8 cellular contexts compared by ENCODE assay signal in the genomic region with DNA sequence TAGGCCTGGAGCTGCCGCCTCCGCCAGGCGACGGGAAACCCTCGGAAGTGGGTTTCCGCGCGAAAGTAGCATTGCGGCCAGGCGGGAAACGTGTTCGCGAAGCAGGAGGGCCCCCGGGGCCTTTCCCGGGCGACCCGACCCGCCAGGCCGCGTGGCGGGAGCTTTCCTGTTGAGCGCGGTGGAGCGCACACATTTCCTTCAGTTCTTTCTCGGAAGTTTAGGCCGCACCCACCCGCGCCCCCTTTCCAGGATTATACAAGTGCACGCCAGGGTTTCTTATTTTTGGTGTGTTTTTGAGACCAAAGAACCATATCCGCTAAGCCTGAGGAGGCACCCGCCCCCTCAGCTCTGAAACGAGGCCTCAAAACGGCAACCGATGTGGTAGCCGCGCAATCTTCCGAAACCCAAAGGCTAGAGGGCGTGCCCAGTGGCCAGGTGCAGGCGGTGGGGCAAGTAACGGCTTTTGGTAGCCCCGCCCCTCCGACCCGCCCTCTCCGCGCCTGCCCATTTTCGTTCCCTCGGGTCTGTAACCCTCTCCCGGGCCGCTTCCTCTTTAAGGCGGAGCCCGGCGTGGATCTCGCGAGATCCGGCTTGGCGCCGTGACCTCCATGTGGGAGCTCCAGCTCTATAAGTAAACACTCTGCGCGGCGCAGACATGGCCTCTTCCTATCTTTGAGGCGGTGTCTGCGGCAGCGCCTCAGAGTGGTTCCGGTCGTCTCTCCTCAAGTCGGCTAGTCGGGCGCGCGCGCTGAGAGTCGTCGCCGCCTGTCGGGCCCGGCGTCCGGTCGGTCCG. TPM values are rescaled to one million over a fixed set of nuclear protein-coding genes. Genes with fewer than 3 reads are reported as not detected.
A peak's percentile ranks its signal among the peaks of the same experiment; 100 is the strongest.
DNase-seq lines count a peak whose midpoint lies in the region; ATAC-seq, FAIRE-seq and TF ChIP-seq lines count a peak whose summit lies in the region.

A gene with protein sequence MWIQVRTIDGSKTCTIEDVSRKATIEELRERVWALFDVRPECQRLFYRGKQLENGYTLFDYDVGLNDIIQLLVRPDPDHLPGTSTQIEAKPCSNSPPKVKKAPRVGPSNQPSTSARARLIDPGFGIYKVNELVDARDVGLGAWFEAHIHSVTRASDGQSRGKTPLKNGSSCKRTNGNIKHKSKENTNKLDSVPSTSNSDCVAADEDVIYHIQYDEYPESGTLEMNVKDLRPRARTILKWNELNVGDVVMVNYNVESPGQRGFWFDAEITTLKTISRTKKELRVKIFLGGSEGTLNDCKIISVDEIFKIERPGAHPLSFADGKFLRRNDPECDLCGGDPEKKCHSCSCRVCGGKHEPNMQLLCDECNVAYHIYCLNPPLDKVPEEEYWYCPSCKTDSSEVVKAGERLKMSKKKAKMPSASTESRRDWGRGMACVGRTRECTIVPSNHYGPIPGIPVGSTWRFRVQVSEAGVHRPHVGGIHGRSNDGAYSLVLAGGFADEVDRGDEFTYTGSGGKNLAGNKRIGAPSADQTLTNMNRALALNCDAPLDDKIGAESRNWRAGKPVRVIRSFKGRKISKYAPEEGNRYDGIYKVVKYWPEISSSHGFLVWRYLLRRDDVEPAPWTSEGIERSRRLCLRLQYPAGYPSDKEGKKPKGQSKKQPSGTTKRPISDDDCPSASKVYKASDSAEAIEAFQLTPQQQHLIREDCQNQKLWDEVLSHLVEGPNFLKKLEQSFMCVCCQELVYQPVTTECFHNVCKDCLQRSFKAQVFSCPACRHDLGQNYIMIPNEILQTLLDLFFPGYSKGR (plus strand): TSS at position 628 of the 793 bp plus-strand sequence. CDS start 292 bp downstream, outside the sequence.

- ATAC-seq in GM18868 (IDR thresholded peaks at IDR 0.05; ENCODE audit: unreplicated experiment), result peak; percentile 77
- peak; percentile 84 for ATAC-seq in HG03108 (IDR thresholded peaks at IDR 0.05; ENCODE audit: unreplicated experiment)

- WGBS in small intestine, 3 donors, result 2 to 16% (median 5%) methylated on average over 72 to 80 of the region's 80 CpGs

- TF ChIP-seq CTCF in A673 (conservative IDR thresholded peaks at IDR 0.05; ENCODE audit: low read depth, low read length) (no peak), VCaP (conservative IDR thresholded peaks at IDR 0.05) (no peak), breast epithelium (IDR thresholded peaks at IDR 0.05) (no peak)

- POLR2A ChIA-PET in A673 (lab: Charles Lee; ENCODE audit: low non-redundant PET), result interaction anchor here (0.5 to 0.7 kb wide), 4 partner anchors 27 to 524 kb away, joined by 3 to 12 read pairs (median 3); no protein-coding TSS in a partner anchor

- CTCF ChIA-PET in A673 (lab: Charles Lee), result interaction anchor here (0.6 kb wide), 2 partner anchors 74 to 580 kb away, joined by 5 to 20 read pairs; partner anchors contain the start of gene ERMP1

- H3K27me3 ChIP-seq in A673 (replicated peaks; ENCODE audit: insufficient read depth, low read depth, low read length, poor library complexity) (peaks cover 31% of the 10 kb centered on the region), breast epithelium (no peaks in the 10 kb centered on the region), iPS-20b (ENCODE audit: insufficient read depth, low read length) (peaks cover 27% of the 10 kb centered on the region), small intestine (ENCODE audit: control insufficient read depth in 2 of 2, insufficient read depth in 2 of 2, low read length in 2 of 2) (no peaks in the 10 kb centered on the region)

- H3K4me1 ChIP-seq in A673 (ENCODE audit: insufficient read depth, low read length, poor library complexity, severe bottlenecking) (peaks cover 5% of the 10 kb centered on the region), breast epithelium (no peaks in the 10 kb centered on the region), iPS-20b (ENCODE audit: insufficient read depth, low read length) (peaks cover 10% of the 10 kb centered on the region; the same call in 1 of the 2 replicates), small intestine (ENCODE audit: control insufficient read depth in 2 of 2, insufficient read depth in 1 of 2, low read depth in 1 of 2, low read length in 1 of 2) (peaks cover 4 to 10% of the 10 kb centered on the region in 2 donors)

- FAIRE-seq in small intestine (lab: Jason Lieb, UNC), result no peak

- H3K4me3 ChIP-seq in A673 (ENCODE audit: low read depth, low read length, poor library complexity, severe bottlenecking), result peak within 1 kb of the TSS; percentile 97
- peak within 1 kb of the TSS; percentile 93 to 97 (median 94) for H3K4me3 ChIP-seq in breast epithelium
- peak within 1 kb of the TSS; percentile 91 for H3K4me3 ChIP-seq in iPS-20b (ENCODE audit: low read length)
- H3K4me3 ChIP-seq in small intestine (ENCODE audit: low read depth in 1 of 2, low read length in 2 of 2), result peak within 1 kb of the TSS; percentile 95 to 99

- H3K36me3 ChIP-seq in A673 (ENCODE audit: insufficient read depth, low read length, poor library complexity, severe bottlenecking), result no peaks in the 10 kb centered on the region
- H3K36me3 ChIP-seq in breast epithelium, result no peaks in the 10 kb centered on the region
- H3K36me3 ChIP-seq in iPS-20b (ENCODE audit: insufficient read depth, low read depth, low read length), result no peaks in the 10 kb centered on the region
- no peaks in the 10 kb centered on the region for H3K36me3 ChIP-seq in small intestine (ENCODE audit: control insufficient read depth in 2 of 2, insufficient read depth in 2 of 2, low read length in 2 of 2)

- no TSS peak for BruUV-seq in A673 (replicated peaks; lab: Mats Ljungman, UMichigan)

- H3K9me3 ChIP-seq in A673 (ENCODE audit: low read depth, low read length, poor library complexity, severe bottlenecking) (no peaks in the 10 kb centered on the region), breast epithelium (no peaks in the 10 kb centered on the region), iPS-20b (ENCODE audit: insufficient read depth, low read depth, low read length) (no peaks in the 10 kb centered on the region), small intestine (ENCODE audit: control insufficient read depth, low read depth) (no peaks in the 10 kb centered on the region)

- H3K27ac ChIP-seq in A673 (ENCODE audit: low read depth, low read length, poor library complexity, severe bottlenecking) (peak within 1 kb of the TSS; percentile 92), VCaP (peak within 1 kb of the TSS; percentile 92), breast epithelium (peak within 1 kb of the TSS; percentile 90 to 91), iPS-20b (ENCODE audit: low read length) (peak within 1 kb of the TSS; percentile 48), small intestine (ENCODE audit: low read depth in 1 of 2, low read length in 1 of 2) (peak within 1 kb of the TSS; percentile 72 to 92)

- TF ChIP-seq POLR2A in breast epithelium (IDR thresholded peaks at IDR 0.05), result peak; percentile 69

- intact Hi-C loops in A673 (cut with micrococcal nuclease; ENCODE audit: unreplicated experiment) (loop anchor here (5.0 kb wide), 1 partner anchor 270 kb away; no protein-coding TSS in a partner anchor), breast epithelium (cut with DNase I; ENCODE audit: low total_unique reads) (no loop called here)

- DNase-seq in A673 (ENCODE audit: low spot score), result peak; percentile 99
- DNase-seq in NCI-H2196 (lab: John Stamatoyannopoulos, UW; ENCODE audit: unreplicated experiment), result peak; percentile 100
- DNase-seq in breast epithelium (ENCODE audit: low spot score in 2 of 2), result peak; percentile 97 to 98
- peak; percentile 97 for DNase-seq in small intestine

- peak within 1 kb of the TSS; percentile 95 for H3K9ac ChIP-seq in iPS-20b (ENCODE audit: low read depth, low read length)

RNA-seq across cellular contexts. Expression of the gene that starts here (rescaled TPM):
- total RNA-seq in A673 (2021) (52.7 and 53.0 TPM in 2 replicates), breast epithelium (10 to 100 TPM; 61.0 to 95.6 (median 62.6) TPM)
- 10 to 100 TPM; 12.5 to 13.3 (median 13.0) TPM for polyA plus RNA-seq in small intestine

Comparison
In these comparisons a context has a peak if more than half of its experiments do, and no peak if none do; other contexts are left out.
1. Peak in every context shown above with its lines: DNase-seq, ATAC-seq, H3K4me3 ChIP-seq and H3K27ac ChIP-seq.